Comparison of ENCODE assay signal across 23 cellular contexts in genomic region chr5:79257314-79257713, GRCh38. TPM values are rescaled to one million over a fixed set of nuclear protein-coding genes. Genes with fewer than 3 reads are reported as not detected.
DNase-seq lines count a peak whose midpoint lies in the region; ATAC-seq, FAIRE-seq and TF ChIP-seq lines count a peak whose summit lies in the region.
"Had no signal": no experiment of that assay in that cellular context is flagged by ENCODE, and none has a peak within 500 bp of the region (broad histone marks: within the 10 kb centered on the region; RNA-seq: fewer than 3 reads in every experiment).

No MANE protein-coding gene starts in this region.

- peaks cover 62% of the 10 kb centered on the region for H3K4me1 Mint-ChIP-seq in WTC11
- peaks cover 8% of the 10 kb centered on the region for H3K4me1 Mint-ChIP-seq in activated T-helper 1 cell treated with anti-CD3 and anti-CD28 coated beads, Interleukin-12 subunit alpha, Interleukin-12 subunit beta, Interleukin-2, Interleukin-4 antibody, amounts not matched to agents 30 ng/mL and 10 ng/mL and 1 ng/mL, durations not matched to agents 14 hours and 24 hours and 36 hours (ENCODE audit: low read depth)

- no peak overlapping the region for H3K4me2 ChIP-seq in HepG2 (ENCODE audit: low read depth, low read length)
- H3K4me2 ChIP-seq in H1 (ENCODE audit: insufficient read depth in 1 of 2, low read depth in 2 of 2, low read length in 2 of 2) = no peak overlapping the region
- H3K4me2 ChIP-seq: BLaER1 had no signal

- POLR2A ChIA-PET in HepG2 (lab: Yijun Ruan, JAX) = no interaction called here
- POLR2A ChIA-PET in WTC11 (lab: Charles Lee) = no interaction called here
- POLR2A ChIA-PET in H1 (lab: Charles Lee; ENCODE audit: partially characterized antibody) = interaction anchor here (0.7 kb wide), 1 partner anchor 16 kb away, joined by 3 read pairs; no protein-coding TSS in a partner anchor

- H3K14ac ChIP-seq in H1 (ENCODE audit: insufficient read length) = no peak overlapping the region

- FAIRE-seq in HepG2 (lab: Jason Lieb, UNC) (no peak), H1 (lab: Jason Lieb, UNC) (no peak)
- FAIRE-seq: A204.1, GM12878 had no signal

- no peak for ATAC-seq in HepG2
- no peak for ATAC-seq in right lobe of liver
- ATAC-seq in WTC11 = no peak
- ATAC-seq in HG03135 (IDR thresholded peaks at IDR 0.05; ENCODE audit: unreplicated experiment) = no peak
- no peak for ATAC-seq in GM18907 (IDR thresholded peaks at IDR 0.05; ENCODE audit: unreplicated experiment)
- no peak for ATAC-seq in GM19467 (IDR thresholded peaks at IDR 0.05; ENCODE audit: unreplicated experiment)
- ATAC-seq: CD8-positive, alpha-beta T cell; GM12878; HCT116 had no signal

- H3K36me3 ChIP-seq in HepG2 (replicated peaks in 1 of 2; ENCODE audit: control insufficient read depth in 1 of 2, insufficient read depth in 2 of 2, low read length in 2 of 2) = no peaks in the 10 kb centered on the region
- no peaks in the 10 kb centered on the region for H3K36me3 ChIP-seq in right lobe of liver
- H3K36me3 ChIP-seq in H1 (ENCODE audit: control insufficient read depth in 2 of 4, insufficient read depth in 4 of 4, low read length in 3 of 4) = no peaks in the 10 kb centered on the region

- H2BK120ac ChIP-seq in H1 (replicated peaks; ENCODE audit: low read depth, low read length) = peak overlapping the region; percentile 72

- H3K4me3 ChIP-seq in HepG2 (replicated peaks in 1 of 3; ENCODE audit: insufficient read depth in 1 of 3, low read depth in 2 of 3, low read length in 3 of 3) = no peak overlapping the region
- no peak overlapping the region for H3K4me3 ChIP-seq in right lobe of liver
- no peak overlapping the region for H3K4me3 ChIP-seq in H1 (ENCODE audit: extremely low read depth in 1 of 4, insufficient read depth in 2 of 4, low read depth in 3 of 4, low read length in 4 of 4)
- H3K4me3 ChIP-seq: BLaER1, GM12878, GM23248 had no signal

- TF ChIP-seq RAD21 in HepG2 (CRISPR knock-in tag; IDR thresholded peaks at IDR 0.05) (no peak), H1 (IDR thresholded peaks at IDR 0.05 in 1 of 2, conservative IDR thresholded peaks at IDR 0.05 in 1 of 2; ENCODE audit: low read depth in 2 of 2, low read length in 2 of 2) (no peak)

- no peak overlapping the region for H3K56ac ChIP-seq in H1 (replicated peaks; ENCODE audit: insufficient read length, low read depth, low read length)

- TF ChIP-seq CTCF in HepG2 (CRISPR knock-in tag; IDR thresholded peaks at IDR 0.05) (no peak), right lobe of liver (IDR thresholded peaks at IDR 0.05) (no peak), WTC11 (IDR thresholded peaks at IDR 0.05) (no peak), H1 (IDR thresholded peaks at IDR 0.05; ENCODE audit: control extremely low read depth in 1 of 3, insufficient read depth in 1 of 3, low read depth in 1 of 3, low read length in 3 of 3) (no peak)

- H3K36me3 Mint-ChIP-seq in WTC11 = no peaks in the 10 kb centered on the region
- peaks cover 8% of the 10 kb centered on the region for H3K36me3 Mint-ChIP-seq in activated T-helper 1 cell treated with anti-CD3 and anti-CD28 coated beads, Interleukin-12 subunit alpha, Interleukin-12 subunit beta, Interleukin-2, Interleukin-4 antibody, amounts not matched to agents 30 ng/mL and 10 ng/mL and 1 ng/mL, durations not matched to agents 14 hours and 24 hours and 36 hours (ENCODE audit: low read depth)

- no peaks in the 10 kb centered on the region for H3K9me3 Mint-ChIP-seq in WTC11
- H3K9me3 Mint-ChIP-seq in activated T-helper 1 cell treated with anti-CD3 and anti-CD28 coated beads, Interleukin-12 subunit alpha, Interleukin-12 subunit beta, Interleukin-2, Interleukin-4 antibody, amounts not matched to agents 30 ng/mL and 10 ng/mL and 1 ng/mL, durations not matched to agents 14 hours and 24 hours and 36 hours = no peaks in the 10 kb centered on the region
- H3K9me3 Mint-ChIP-seq: CD8-positive, alpha-beta T cell; H9; HFFc6 had no signal

- H3K23ac ChIP-seq in H1 (ENCODE audit: insufficient read length) = no peak overlapping the region

- H3K18ac ChIP-seq in H1 (ENCODE audit: extremely low read depth, low read length) = no peak overlapping the region

- H2BK5ac ChIP-seq in H1 (ENCODE audit: low read depth, low read length) = no peak overlapping the region

- no peaks in the 10 kb centered on the region for H3K27me3 Mint-ChIP-seq in WTC11 (ENCODE audit: low read depth)
- no peaks in the 10 kb centered on the region for H3K27me3 Mint-ChIP-seq in activated T-helper 1 cell treated with anti-CD3 and anti-CD28 coated beads, Interleukin-12 subunit alpha, Interleukin-12 subunit beta, Interleukin-2, Interleukin-4 antibody, amounts not matched to agents 30 ng/mL and 10 ng/mL and 1 ng/mL, durations not matched to agents 14 hours and 24 hours and 36 hours (ENCODE audit: insufficient read depth)
- H3K27me3 Mint-ChIP-seq: B cell; CD4-positive, CD25-positive, alpha-beta regulatory T cell had no signal

- H3K27ac Mint-ChIP-seq in WTC11 = 0 out of 2 replicates have a peak overlapping the region, but pooled peaks have one; percentile 50
- H3K27ac Mint-ChIP-seq in activated T-helper 1 cell treated with anti-CD3 and anti-CD28 coated beads, Interleukin-12 subunit alpha, Interleukin-12 subunit beta, Interleukin-2, Interleukin-4 antibody, amounts not matched to agents 30 ng/mL and 10 ng/mL and 1 ng/mL, durations not matched to agents 14 hours and 24 hours and 36 hours = no peak overlapping the region
- H3K27ac Mint-ChIP-seq: B cell; CD8-positive, alpha-beta T cell; HFFc6 had no signal

- H3K9ac ChIP-seq in HepG2 (ENCODE audit: insufficient read depth, low read depth, low read length) (no peak overlapping the region), H1 (replicated peaks in 1 of 4; ENCODE audit: extremely low read depth in 1 of 4, low read depth in 3 of 4, low read length in 3 of 4) (no peak overlapping the region)
- H3K9ac ChIP-seq: BLaER1, GM23248 had no signal

- no peak overlapping the region for H2BK20ac ChIP-seq in H1 (ENCODE audit: low read length)

- WGBS in HepG2 (ENCODE audit: low lambda C conversion rate) = 81% methylated on average over 6 of the region's 6 CpGs
- 94% methylated on average over 6 of the region's 6 CpGs for WGBS in right lobe of liver (ENCODE audit: insufficient coverage, low coverage, low lambda C conversion rate, missing lambda C conversion rate)
- 93% methylated on average over 6 of the region's 6 CpGs; no CpG with 5 or more reads in 1 of the 2 experiments for WGBS in H1 (ENCODE audit: extremely low coverage in 1 of 2, insufficient coverage in 1 of 2, insufficient read length in 1 of 2, insufficient replicate concordance in 2 of 2, low coverage in 1 of 2, low lambda C conversion rate in 2 of 2, missing lambda C conversion rate in 1 of 2), 2 experiments

- no peak overlapping the region for H3K27ac ChIP-seq in HepG2 (ENCODE audit: extremely low read length, insufficient read depth, low read length)
- no peak overlapping the region for H3K27ac ChIP-seq in right lobe of liver
- H3K27ac ChIP-seq in H1 (ENCODE audit: low read depth, low read length) = no peak overlapping the region
- H3K27ac ChIP-seq: BLaER1, C4-2B, GM23248 had no signal

- no peak overlapping the region for H3K4ac ChIP-seq in H1 (replicated peaks; ENCODE audit: insufficient read length, low read depth, low read length)

- H3K79me1 ChIP-seq in H1 (ENCODE audit: low read depth, low read length) = peaks cover 17% of the 10 kb centered on the region

- no peak for TF ChIP-seq EP300 in HepG2 (IDR thresholded peaks at IDR 0.05; ENCODE audit: low read depth in 2 of 2, low read length in 2 of 2)
- no peak for TF ChIP-seq EP300 in HepG2 (CRISPR knock-in tag; IDR thresholded peaks at IDR 0.05; ENCODE audit: borderline replicate concordance)
- TF ChIP-seq EP300 in H1 (IDR thresholded peaks at IDR 0.05; ENCODE audit: borderline replicate concordance in 1 of 2, low read depth in 2 of 2, low read length in 2 of 2) = no peak

- no peaks in the 10 kb centered on the region; the same call in 1 of the 2 replicates for H3K23me2 ChIP-seq in H1 (ENCODE audit: low read depth, low read length)

- BruUV-seq in HepG2 (replicated peaks; lab: Mats Ljungman, UMichigan) = no TSS peak

- H2AFZ ChIP-seq in HepG2 (ENCODE audit: low read length) (no peak overlapping the region), H1 (ENCODE audit: low read length) (no peak overlapping the region)
- H2AFZ ChIP-seq: GM23248 had no signal

- peak overlapping the region; percentile 40 for H4K91ac ChIP-seq in H1 (replicated peaks; ENCODE audit: insufficient read length, low read length)

- H4K5ac ChIP-seq in H1 (ENCODE audit: insufficient read length, low read depth, low read length) = no peak overlapping the region

- no peak for TF ChIP-seq POLR2A in HepG2 (IDR thresholded peaks at IDR 0.05; ENCODE audit: insufficient read depth in 1 of 2, low read depth in 2 of 2, low read length in 2 of 2)
- no peak for TF ChIP-seq POLR2A in right lobe of liver (IDR thresholded peaks at IDR 0.05)
- TF ChIP-seq POLR2A in H1 (IDR thresholded peaks at IDR 0.05; ENCODE audit: control extremely low read depth in 1 of 2, low read depth in 2 of 2, low read length in 2 of 2) = no peak

- H3K4me1 ChIP-seq in HepG2 (ENCODE audit: insufficient read depth, low read length) (peaks cover 35% of the 10 kb centered on the region), right lobe of liver (no peaks in the 10 kb centered on the region), H1 (replicated peaks in 1 of 4; ENCODE audit: control insufficient read depth in 3 of 4, insufficient read depth in 4 of 4, low read length in 3 of 4) (peaks cover 0 to 17% (median 11%) of the 10 kb centered on the region in 4 experiments)
- H3K4me1 ChIP-seq: Caco-2 had no signal

- H4K20me1 ChIP-seq in HepG2 (ENCODE audit: insufficient read depth, low read length) = peaks cover 45% of the 10 kb centered on the region; the same call in 1 of the 2 replicates
- H4K20me1 ChIP-seq in H1 (replicated peaks in 1 of 2; ENCODE audit: control insufficient read depth in 1 of 2, insufficient read depth in 2 of 2, low read length in 2 of 2) = peaks cover 3 to 4% of the 10 kb centered on the region in 2 experiments

- intact Hi-C loops in HepG2 (cut with micrococcal nuclease; ENCODE audit: unreplicated experiment) = loop anchor here (5.0 to 10.0 kb wide), 3 partner anchors 70 to 233 kb away; no protein-coding TSS in a partner anchor
- intact Hi-C loops in right lobe of liver (cut with DNase I) = no loop called here
- intact Hi-C loops in activated T-helper 1 cell treated with anti-CD3 and anti-CD28 coated beads, Interleukin-12 subunit alpha, Interleukin-12 subunit beta, Interleukin-2, Interleukin-4 antibody, amounts not matched to agents 30 ng/mL and 10 ng/mL and 1 ng/mL, durations not matched to agents 14 hours and 24 hours and 36 hours (cut with micrococcal nuclease) = no loop called here

- H3K79me2 ChIP-seq in HepG2 (ENCODE audit: insufficient read depth, low read length) = peaks cover 29% of the 10 kb centered on the region
- peaks cover 0 to 85% of the 10 kb centered on the region in 2 experiments; a peak in 2 of 4 replicates for H3K79me2 ChIP-seq in H1 (ENCODE audit: control insufficient read depth in 1 of 2, insufficient read depth in 2 of 2, low read length in 2 of 2)

- no peak for DNase-seq in HepG2 (ENCODE audit: low spot score)
- DNase-seq in right lobe of liver = no peak
- DNase-seq in WTC11 (ENCODE audit: low spot score) = no peak
- no peak for DNase-seq in H1 (ENCODE audit: low read depth in 1 of 2, low spot score in 2 of 2)
- DNase-seq in activated T-helper 1 cell treated with anti-CD3 and anti-CD28 coated beads, Interleukin-12 subunit alpha, Interleukin-12 subunit beta, Interleukin-2, Interleukin-4 antibody, amounts not matched to agents 30 ng/mL and 10 ng/mL and 1 ng/mL, durations not matched to agents 14 hours and 24 hours and 36 hours (ENCODE audit: low spot score) = no peak
- DNase-seq: CD4-positive, CD25-positive, alpha-beta regulatory T cell; CD8-positive, alpha-beta T cell; DMS79; EL; GDM1; GM23248; H9; HFFc6 had no signal

- H3K27me3 ChIP-seq in HepG2 (ENCODE audit: control insufficient read depth in 1 of 2, insufficient read depth in 2 of 2, low read length in 2 of 2) (no peaks in the 10 kb centered on the region), right lobe of liver (no peaks in the 10 kb centered on the region), H1 (replicated peaks in 1 of 4; ENCODE audit: control insufficient read depth in 3 of 4, extremely low read depth in 1 of 4, insufficient read depth in 3 of 4, low read length in 3 of 4) (no peaks in the 10 kb centered on the region)
- H3K27me3 ChIP-seq: BLaER1 had no signal

- CTCF ChIA-PET in HepG2 (lab: Yijun Ruan, JAX; ENCODE audit: low intra/inter-chr PET ratio, low total read pairs) (no interaction called here), WTC11 (lab: Charles Lee) (interaction anchor here (0.6 to 1.7 kb wide), 4 partner anchors 13 to 235 kb away, joined by 3 to 7 read pairs (median 4); no protein-coding TSS in a partner anchor), H1 (lab: Charles Lee; ENCODE audit: partially characterized antibody) (interaction anchor here (0.8 to 3.5 kb wide), 12 partner anchors 15 to 212 kb away, joined by 3 to 20 read pairs (median 4); partner anchors contain the start of gene JMY)

- H3K4me3 Mint-ChIP-seq in WTC11 = no peak overlapping the region
- H3K4me3 Mint-ChIP-seq in activated T-helper 1 cell treated with anti-CD3 and anti-CD28 coated beads, Interleukin-12 subunit alpha, Interleukin-12 subunit beta, Interleukin-2, Interleukin-4 antibody, amounts not matched to agents 30 ng/mL and 10 ng/mL and 1 ng/mL, durations not matched to agents 14 hours and 24 hours and 36 hours = no peak overlapping the region
- H3K4me3 Mint-ChIP-seq: B cell; CD8-positive, alpha-beta T cell; H9; HFFc6 had no signal

- H3K9me3 ChIP-seq in HepG2 (ENCODE audit: low read length) (no peaks in the 10 kb centered on the region), right lobe of liver (no peaks in the 10 kb centered on the region), H1 (ENCODE audit: insufficient read depth in 2 of 2, low read depth in 1 of 2, low read length in 1 of 2) (no peaks in the 10 kb centered on the region)
- H3K9me3 ChIP-seq: Caco-2 had no signal

- H2BK12ac ChIP-seq in H1 (ENCODE audit: low read depth, low read length) = peak overlapping the region; percentile 87; the same call in 1 of the 2 replicates

- in situ Hi-C loops in HepG2 (cut with HindIII; ENCODE audit: extremely low pct_ligation_motif_present, low pct_unique_long_range_greater_than_20kb) = loop anchor here (25.0 kb wide), 1 partner anchor 205 kb away; no protein-coding TSS in a partner anchor

- peak overlapping the region; percentile 68; the same call in 1 of the 2 replicates for H2AK5ac ChIP-seq in H1 (ENCODE audit: low read depth, low read length)

- no peak overlapping the region for H4K8ac ChIP-seq in H1 (ENCODE audit: extremely low read depth, insufficient read depth, low read length)

- H2BK15ac ChIP-seq in H1 (ENCODE audit: low read length) = peak overlapping the region; percentile 61; the same call in 1 of the 2 replicates

RNA-seq across cellular contexts. Expression of gene JMY, which starts 21.4 kb away (rescaled TPM):
- 4.0 and 7.4 TPM in 2 replicates for total RNA-seq in HepG2 (2016; rRNA removed; fragmentation: Illumina TruSeq; extraction: Trizol)
- 0.61 and 0.62 TPM in 2 replicates for total RNA-seq in HepG2 (2016; cell fraction: cytosol; rRNA removed; fragmentation: Illumina TruSeq; extraction: Trizol; ENCODE audit: low read depth)
- total RNA-seq in HepG2 (2016; cell fraction: insoluble cytoplasmic fraction; rRNA removed; fragmentation: Illumina TruSeq; extraction: Trizol) = 4.5 and 5.1 TPM in 2 replicates
- 1.4 and 3.2 TPM in 2 replicates for total RNA-seq in HepG2 (2016; cell fraction: membrane; rRNA removed; fragmentation: Illumina TruSeq; extraction: Trizol)
- total RNA-seq in HepG2 (2016; cell fraction: nucleus; rRNA removed; fragmentation: Illumina TruSeq; extraction: Trizol) = 6.2 and 6.7 TPM in 2 replicates
- 4.0 and 4.2 TPM in 2 replicates for polyA plus RNA-seq in HepG2 (2011; rRNA removed)
- polyA plus RNA-seq in HepG2 (2011; cell fraction: cytosol; rRNA removed) = 1.3 and 2.5 TPM in 2 replicates
- polyA plus RNA-seq in HepG2 (2011; cell fraction: nucleus; rRNA removed) = 4.0 and 5.4 TPM in 2 replicates
- polyA plus RNA-seq in HepG2 (2012) = 5.7 and 8.3 TPM in 2 replicates
- 0.10 and 0.15 TPM in 2 replicates for polyA plus RNA-seq in HepG2 (2016; cell fraction: cytosol; fragmentation: Illumina TruSeq; extraction: Trizol; ENCODE audit: low read depth)
- polyA plus RNA-seq in HepG2 (2016; cell fraction: insoluble cytoplasmic fraction; fragmentation: Illumina TruSeq; extraction: Trizol; ENCODE audit: low read depth) = 3.2 and 3.6 TPM in 2 replicates
- polyA plus RNA-seq in HepG2 (2016; cell fraction: membrane; fragmentation: Illumina TruSeq; extraction: Trizol; ENCODE audit: low read depth) = 0.41 and 0.42 TPM in 2 replicates
- 5.6 and 6.1 TPM in 2 replicates for polyA plus RNA-seq in HepG2 (2016; cell fraction: nucleus; fragmentation: Illumina TruSeq; extraction: Trizol; ENCODE audit: insufficient read depth, low read depth)
- 3.5 and 7.2 TPM in 2 replicates for polyA minus RNA-seq in HepG2 (2011; rRNA and poly(A)+ RNA removed; ENCODE audit: low replicate concordance)
- 7.0 and 8.4 TPM in 2 replicates for polyA minus RNA-seq in HepG2 (2011; cell fraction: cytosol; rRNA and poly(A)+ RNA removed)
- 15.8 and 20.4 TPM in 2 replicates for polyA minus RNA-seq in HepG2 (2011; cell fraction: nucleus; rRNA and poly(A)+ RNA removed)
- 1 to 10 TPM; 3.6 to 8.3 (median 6.8) TPM for total RNA-seq in right lobe of liver
- total RNA-seq in WTC11 (2021) = 12.4 to 12.5 TPM (median 12.4 TPM) in 3 replicates
- total RNA-seq in H1 (2021; fragmentation: NEBNext Ultra II Directional; extraction: Animal tissue kit (Norgen Biotek cat#: 25700)) = 13.9 and 14.0 TPM in 2 replicates
- polyA plus RNA-seq in H1 (2011; rRNA removed) = 1.7 and 2.8 TPM in 2 replicates
- 3.0 TPM for polyA plus RNA-seq in H1 (2011; cell fraction: cytosol; rRNA removed)
- 2.6 TPM for polyA plus RNA-seq in H1 (2011; cell fraction: nucleus; rRNA removed)
- polyA plus RNA-seq in H1 (2012, experiment 1 of 2) = 3.7 to 6.4 TPM (median 3.9 TPM) in 4 replicates
- 0.30 TPM for polyA plus RNA-seq in H1 (2012, experiment 2 of 2)
- 4.8 TPM for polyA plus RNA-seq in H1 (2013, experiment 1 of 2)
- 4.3 TPM for polyA plus RNA-seq in H1 (2013, experiment 2 of 2)
- polyA minus RNA-seq in H1 (2011; rRNA and poly(A)+ RNA removed) = 6.9 and 8.2 TPM in 2 replicates
- 8.6 TPM for polyA minus RNA-seq in H1 (2011; cell fraction: cytosol; rRNA and poly(A)+ RNA removed)
- 14.1 TPM for polyA minus RNA-seq in H1 (2011; cell fraction: nucleus; rRNA and poly(A)+ RNA removed)
- 5.5 and 5.9 TPM in 2 replicates for total RNA-seq in activated T-helper 1 cell treated with anti-CD3 and anti-CD28 coated beads, Interleukin-12 subunit alpha, Interleukin-12 subunit beta, Interleukin-2, Interleukin-4 antibody, amounts not matched to agents 30 ng/mL and 10 ng/mL and 1 ng/mL, durations not matched to agents 14 hours and 24 hours and 36 hours
